Comparison of ENCODE assay signal across 8 cellular contexts in the genomic region with DNA sequence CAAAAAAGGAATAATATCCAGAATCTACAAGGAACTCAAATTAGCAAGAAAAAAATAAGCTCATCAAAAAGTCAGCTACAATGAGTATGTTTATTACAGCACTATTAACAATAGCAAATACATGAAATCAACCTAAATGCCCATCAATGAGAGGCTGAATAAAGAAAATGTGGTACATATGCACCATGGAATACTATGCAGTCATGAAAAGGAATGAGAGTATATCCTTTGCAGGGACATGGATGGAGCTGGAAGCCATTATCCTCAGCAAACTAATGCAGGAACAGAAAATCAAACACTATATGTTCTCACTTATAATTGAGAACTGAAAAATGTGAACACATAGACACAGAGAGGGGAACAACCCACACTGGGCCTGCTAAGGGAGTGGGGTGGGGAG.
"Had no signal": no experiment of that assay in that cellular context is flagged by ENCODE, and none has a peak within 500 bp of the region (broad histone marks: within the 10 kb centered on the region; RNA-seq: fewer than 3 reads in every experiment).

No MANE protein-coding gene starts in this region.

- H3K4me1 Mint-ChIP-seq: IgD-negative memory B cell had no signal

- H3K36me3 ChIP-seq: HAP-1 had no signal

- H3K27me3 Mint-ChIP-seq: IgD-negative memory B cell had no signal

- H3K9ac ChIP-seq: GM23248 had no signal

- H3K4me3 ChIP-seq: GM23248, HAP-1 had no signal

- H3K36me3 Mint-ChIP-seq: IgD-negative memory B cell had no signal

- H3K9me3 ChIP-seq: HAP-1 had no signal

- H3K27ac ChIP-seq: GM23248, HL-60 had no signal

- H3K4me1 ChIP-seq: HAP-1 had no signal

- H2AFZ ChIP-seq: GM23248 had no signal

- FAIRE-seq: HepG2 had no signal

- DNase-seq: GM23248, GOT3, H7, KG1 had no signal
